In the genomic region with DNA sequence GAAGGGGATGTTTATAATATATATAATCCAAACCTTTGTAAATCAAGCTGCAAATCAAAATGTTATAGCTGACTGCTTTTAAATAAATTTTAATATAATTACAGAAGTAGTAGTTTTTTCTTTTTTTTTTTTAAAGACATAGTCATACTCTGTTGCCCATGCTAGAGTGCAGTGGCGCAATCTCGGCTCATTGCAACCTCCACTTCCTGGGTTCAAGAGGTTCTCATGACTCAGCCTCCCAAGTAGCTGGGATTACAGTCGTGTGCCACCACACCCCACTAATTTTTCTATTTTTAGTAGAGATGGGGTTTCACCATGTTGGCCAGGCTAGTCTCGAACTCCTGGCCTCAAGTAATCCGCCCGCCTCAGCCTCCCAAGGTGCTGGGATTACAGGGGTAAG, we compare ENCODE assay signal across 15 cellular contexts.
DNase-seq lines count a peak whose midpoint lies in the region; ATAC-seq and TF ChIP-seq lines count a peak whose summit lies in the region.
"Had no signal": no experiment of that assay in that cellular context is flagged by ENCODE, and none has a peak within 500 bp of the region (broad histone marks: within the 10 kb centered on the region; RNA-seq: fewer than 3 reads in every experiment).

No MANE protein-coding gene starts in this region.

- in situ Hi-C loops in brain microvascular endothelial cell (cut with HindIII; ENCODE audit: low pct_ligation_motif_present, low sequenced_read_pairs), result no loop called here

- H3K4me1 ChIP-seq in lower lobe of right lung, result peaks cover 18% of the 10 kb centered on the region

- H3K27ac Mint-ChIP-seq in CD14-positive monocyte, result peak overlapping the region in 3 of 7 donors; percentile 62 to 85 (median 73)
- H3K27ac Mint-ChIP-seq: activated naive CD4-positive, alpha-beta T cell treated with anti-CD3 and anti-CD28 coated beads, Interleukin-2, amount 50 U/mL, for 72 hours; naive thymus-derived CD8-positive, alpha-beta T cell had no signal

- no peak overlapping the region for H3K4me3 ChIP-seq in brain microvascular endothelial cell (ENCODE audit: low read depth, low read length)
- no peak overlapping the region for H3K4me3 ChIP-seq in lower lobe of right lung

- H3K9me3 Mint-ChIP-seq in CD14-positive monocyte, result peaks cover 0 to 2% (median 0%) of the 10 kb centered on the region in 7 donors
- H3K9me3 Mint-ChIP-seq: activated naive CD4-positive, alpha-beta T cell treated with anti-CD3 and anti-CD28 coated beads, Interleukin-2, amount 50 U/mL, for 72 hours; naive thymus-derived CD8-positive, alpha-beta T cell had no signal

- H3K9me3 ChIP-seq in lower lobe of right lung, result no peaks in the 10 kb centered on the region

- H3K4me3 Mint-ChIP-seq in CD14-positive monocyte, result no peak overlapping the region
- H3K4me3 Mint-ChIP-seq: naive thymus-derived CD8-positive, alpha-beta T cell had no signal

- DNase-seq in CD14-positive monocyte (ENCODE audit: low spot score), result peak; percentile 80
- peak; percentile 13 for DNase-seq in HK-2 (ENCODE audit: unreplicated experiment)
- DNase-seq in brain microvascular endothelial cell, result peak; percentile 61
- DNase-seq in lower lobe of right lung, result peak; percentile 54
- DNase-seq in dedifferentiated amniotic fluid mesenchymal stem cell (ENCODE audit: extremely low spot score), result no peak
- no peak for DNase-seq in NCI-H2029 (lab: John Stamatoyannopoulos, UW)
- DNase-seq: caudate nucleus, left colon, NCI-H1092 treated with DMSO at 0.1 percent for 48 hours, NCI-H345 had no signal

- no peaks in the 10 kb centered on the region for H3K27me3 Mint-ChIP-seq in CD14-positive monocyte (ENCODE audit: low read depth in 3 of 3)
- H3K27me3 Mint-ChIP-seq: naive thymus-derived CD8-positive, alpha-beta T cell had no signal

- TF ChIP-seq CTCF in CD14-positive monocyte (IDR thresholded peaks at IDR 0.05) (no peak), brain microvascular endothelial cell (IDR thresholded peaks at IDR 0.05; ENCODE audit: low read depth, low read length, missing control alignments) (no peak), lower lobe of right lung (IDR thresholded peaks at IDR 0.05) (no peak)

- no peak overlapping the region for H3K27ac ChIP-seq in brain microvascular endothelial cell
- no peak overlapping the region for H3K27ac ChIP-seq in lower lobe of right lung
- H3K27ac ChIP-seq: C4-2B, VCaP had no signal

- peaks cover 25% of the 10 kb centered on the region for H3K4me1 Mint-ChIP-seq in CD14-positive monocyte

- H3K27me3 ChIP-seq in brain microvascular endothelial cell (replicated peaks) (no peaks in the 10 kb centered on the region), lower lobe of right lung (ENCODE audit: low read depth) (no peaks in the 10 kb centered on the region)

- ATAC-seq in lower lobe of right lung (no peak), GM21576 (IDR thresholded peaks at IDR 0.05; ENCODE audit: unreplicated experiment) (no peak)
- ATAC-seq: activated naive CD4-positive, alpha-beta T cell treated with anti-CD3 and anti-CD28 coated beads, Interleukin-2, amount 50 U/mL, for 72 hours; left colon; naive thymus-derived CD8-positive, alpha-beta T cell had no signal

- peaks cover under 1 to 6% of the 10 kb centered on the region in 2 donors for H3K36me3 Mint-ChIP-seq in CD14-positive monocyte
- H3K36me3 Mint-ChIP-seq: activated naive CD4-positive, alpha-beta T cell treated with anti-CD3 and anti-CD28 coated beads, Interleukin-2, amount 50 U/mL, for 72 hours had no signal

- intact Hi-C loops in CD14-positive monocyte (cut with micrococcal nuclease) (no loop called here), lower lobe of right lung (cut with DNase I) (no loop called here)

- H3K36me3 ChIP-seq in brain microvascular endothelial cell (replicated peaks), result no peaks in the 10 kb centered on the region
- no peaks in the 10 kb centered on the region for H3K36me3 ChIP-seq in lower lobe of right lung

Comparison
In these comparisons a context has a peak if more than half of its experiments do, and no peak if none do; other contexts are left out.
1. DNase-seq: peak in CD14-positive monocyte (single experiment), HK-2 (single experiment), brain microvascular endothelial cell (single experiment) and lower lobe of right lung (single experiment); none in dedifferentiated amniotic fluid mesenchymal stem cell (single experiment) and NCI-H2029 (single experiment).